In the genomic region with DNA sequence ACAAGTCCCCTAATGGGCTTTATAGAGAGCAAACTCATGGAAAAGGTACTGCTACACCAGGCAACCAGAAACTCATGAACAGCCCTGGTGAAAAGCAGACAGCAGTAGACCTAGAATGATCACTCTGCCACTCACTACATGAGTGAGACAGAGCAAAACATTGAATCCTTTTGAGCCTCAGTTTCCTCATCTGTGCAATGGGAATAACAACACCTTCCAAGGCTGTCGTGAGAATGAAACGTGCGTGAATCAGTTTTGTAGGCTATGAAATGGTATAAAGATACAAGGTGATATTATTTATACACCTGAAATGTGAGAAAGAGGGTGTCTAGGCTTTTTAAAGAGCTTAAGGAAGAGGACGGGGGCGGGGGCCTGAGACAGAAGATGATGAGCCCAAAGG, we compare ENCODE assay signal across 10 cellular contexts.
"Had no signal": no experiment of that assay in that cellular context is flagged by ENCODE, and none has a peak within 500 bp of the region (broad histone marks: within the 10 kb centered on the region; RNA-seq: fewer than 3 reads in every experiment).

No MANE protein-coding gene starts in this region.

- H3K4me2 ChIP-seq: KMS-11 had no signal

- H3K27ac ChIP-seq: GM23248, HL-60, KMS-11 had no signal

- H3K36me3 ChIP-seq: HAP-1 had no signal

- H3K9ac ChIP-seq: GM23248, KMS-11 had no signal

- H3K4me3 Mint-ChIP-seq: HFFc6 had no signal

- H3K27ac Mint-ChIP-seq: HFFc6 had no signal

- ATAC-seq: HCT116 had no signal

- H3K9me3 ChIP-seq: HAP-1 had no signal

- DNase-seq: GM23248, GOT3, H7, HFFc6, IMR-90, KBM-7 had no signal

- H3K9me3 Mint-ChIP-seq: HFFc6 had no signal

- H3K4me3 ChIP-seq: GM23248, HAP-1 had no signal

- H2AFZ ChIP-seq: GM23248 had no signal

- H3K4me1 ChIP-seq: HAP-1 had no signal
